Comparison of ENCODE assay signal across 25 cellular contexts in genomic region chr4:150212485-150212884, GRCh38.
DNase-seq lines count a peak whose midpoint lies in the region; ATAC-seq and TF ChIP-seq lines count a peak whose summit lies in the region.
"Had no signal": no experiment of that assay in that cellular context is flagged by ENCODE, and none has a peak within 500 bp of the region (broad histone marks: within the 10 kb centered on the region; RNA-seq: fewer than 3 reads in every experiment).

No MANE protein-coding gene starts in this region.

- H3K4me2 ChIP-seq in hepatocyte: no peak overlapping the region
- H3K4me2 ChIP-seq: BLaER1, SK-N-SH had no signal

- H3K27me3 Mint-ChIP-seq in chondrocyte (ENCODE audit: low read depth) (no peaks in the 10 kb centered on the region), mesothelial cell of epicardium (ENCODE audit: low read depth) (no peaks in the 10 kb centered on the region)
- H3K27me3 Mint-ChIP-seq in naive thymus-derived CD4-positive, alpha-beta T cell: peaks cover 5 to 17% (median 12%) of the 10 kb centered on the region in 5 donors
- H3K27me3 Mint-ChIP-seq: IgD-negative memory B cell had no signal

- POLR2A ChIA-PET in naive thymus-derived CD4-positive, alpha-beta T cell (lab: Charles Lee): no interaction called here

- H3K4me1 Mint-ChIP-seq in chondrocyte (ENCODE audit: low read depth) (peaks cover 47% of the 10 kb centered on the region), mesothelial cell of epicardium (peaks cover 66% of the 10 kb centered on the region)
- no peaks in the 10 kb centered on the region for H3K4me1 Mint-ChIP-seq in naive thymus-derived CD4-positive, alpha-beta T cell
- H3K4me1 Mint-ChIP-seq: CD4-positive, alpha-beta memory T cell had no signal

- H3K9me2 ChIP-seq in hepatocyte (replicated peaks; ENCODE audit: insufficient read depth): no peaks in the 10 kb centered on the region
- H3K9me2 ChIP-seq: SK-N-SH had no signal

- H3K36me3 ChIP-seq in left ventricle myocardium inferior (no peaks in the 10 kb centered on the region), right atrium auricular region (no peaks in the 10 kb centered on the region), brain microvascular endothelial cell (replicated peaks) (no peaks in the 10 kb centered on the region), hepatocyte (replicated peaks; ENCODE audit: insufficient read depth, low read depth) (no peaks in the 10 kb centered on the region)
- no peaks in the 10 kb centered on the region for H3K36me3 ChIP-seq in naive thymus-derived CD4-positive, alpha-beta T cell (ENCODE audit: control insufficient read depth in 2 of 3, insufficient read depth in 3 of 3, low read length in 3 of 3)
- H3K36me3 ChIP-seq: BLaER1, HAP-1 had no signal

- no peaks in the 10 kb centered on the region for H4K20me1 ChIP-seq in hepatocyte (ENCODE audit: insufficient read depth, poor library complexity, severe bottlenecking)
- H4K20me1 ChIP-seq: BLaER1 had no signal

- H3K27ac Mint-ChIP-seq in chondrocyte (ENCODE audit: unreplicated experiment) (peak overlapping the region; percentile 74), mesothelial cell of epicardium (peak overlapping the region; percentile 80)
- H3K27ac Mint-ChIP-seq in naive thymus-derived CD4-positive, alpha-beta T cell: no peak overlapping the region
- H3K27ac Mint-ChIP-seq: CD4-positive, alpha-beta memory T cell; IgD-negative memory B cell had no signal

- H3K4me3 Mint-ChIP-seq in chondrocyte (ENCODE audit: unreplicated experiment) (no peak overlapping the region), mesothelial cell of epicardium (no peak overlapping the region)
- H3K4me3 Mint-ChIP-seq in naive thymus-derived CD4-positive, alpha-beta T cell: no peak overlapping the region
- H3K4me3 Mint-ChIP-seq: CD4-positive, alpha-beta memory T cell; IgD-negative memory B cell had no signal

- H3K4me3 ChIP-seq in left ventricle myocardium inferior: no peak overlapping the region
- no peak overlapping the region for H3K4me3 ChIP-seq in right atrium auricular region
- no peak overlapping the region for H3K4me3 ChIP-seq in brain microvascular endothelial cell (ENCODE audit: low read depth, low read length)
- H3K4me3 ChIP-seq in naive thymus-derived CD4-positive, alpha-beta T cell (ENCODE audit: low read length): no peak overlapping the region
- no peak overlapping the region for H3K4me3 ChIP-seq in hepatocyte
- H3K4me3 ChIP-seq: BLaER1, HAP-1 had no signal

- peaks cover 58% of the 10 kb centered on the region for H3K4me1 ChIP-seq in left ventricle myocardium inferior
- peaks cover 0 to under 1% of the 10 kb centered on the region in 2 donors for H3K4me1 ChIP-seq in right atrium auricular region
- no peaks in the 10 kb centered on the region for H3K4me1 ChIP-seq in naive thymus-derived CD4-positive, alpha-beta T cell (ENCODE audit: control insufficient read depth in 2 of 2, insufficient read depth in 2 of 2, low read length in 2 of 2)
- peaks cover 6% of the 10 kb centered on the region for H3K4me1 ChIP-seq in hepatocyte (ENCODE audit: insufficient read depth)
- H3K4me1 ChIP-seq: BLaER1 had no signal

- no peak overlapping the region for H2AFZ ChIP-seq in hepatocyte

- ATAC-seq in naive thymus-derived CD4-positive, alpha-beta T cell: no peak

- intact Hi-C loops in left ventricle myocardium inferior (cut with micrococcal nuclease): no loop called here
- intact Hi-C loops in naive thymus-derived CD4-positive, alpha-beta T cell (cut with micrococcal nuclease): no loop called here

- H3K9me3 Mint-ChIP-seq in chondrocyte (ENCODE audit: low read depth) (no peaks in the 10 kb centered on the region), mesothelial cell of epicardium (no peaks in the 10 kb centered on the region)
- H3K9me3 Mint-ChIP-seq in naive thymus-derived CD4-positive, alpha-beta T cell: no peaks in the 10 kb centered on the region
- H3K9me3 Mint-ChIP-seq: CD4-positive, alpha-beta memory T cell; IgD-negative memory B cell had no signal

- H3K27me3 ChIP-seq in left ventricle myocardium inferior (ENCODE audit: low read depth): no peaks in the 10 kb centered on the region
- H3K27me3 ChIP-seq in right atrium auricular region: no peaks in the 10 kb centered on the region
- no peaks in the 10 kb centered on the region for H3K27me3 ChIP-seq in brain microvascular endothelial cell (replicated peaks)
- H3K27me3 ChIP-seq in naive thymus-derived CD4-positive, alpha-beta T cell (ENCODE audit: control insufficient read depth in 2 of 2, insufficient read depth in 2 of 2, low read length in 2 of 2): no peaks in the 10 kb centered on the region
- no peaks in the 10 kb centered on the region for H3K27me3 ChIP-seq in hepatocyte
- H3K27me3 ChIP-seq: BLaER1 had no signal

- in situ Hi-C loops in brain microvascular endothelial cell (cut with HindIII; ENCODE audit: low pct_ligation_motif_present, low sequenced_read_pairs): loop anchor here (25.0 kb wide), 1 partner anchor 200 kb away; no protein-coding TSS in a partner anchor

- H3K36me3 Mint-ChIP-seq in chondrocyte (ENCODE audit: low read depth) (peaks cover 3% of the 10 kb centered on the region), mesothelial cell of epicardium (peaks cover 10% of the 10 kb centered on the region)
- no peaks in the 10 kb centered on the region for H3K36me3 Mint-ChIP-seq in naive thymus-derived CD4-positive, alpha-beta T cell
- H3K36me3 Mint-ChIP-seq: CD4-positive, alpha-beta memory T cell; IgD-negative memory B cell had no signal

- TF ChIP-seq CTCF in left ventricle myocardium inferior (IDR thresholded peaks at IDR 0.05; ENCODE audit: borderline replicate concordance) (no peak), right atrium auricular region (IDR thresholded peaks at IDR 0.05) (no peak), chondrocyte (IDR thresholded peaks at IDR 0.05) (no peak), mesothelial cell of epicardium (IDR thresholded peaks at IDR 0.05; ENCODE audit: unreplicated experiment) (no peak), brain microvascular endothelial cell (IDR thresholded peaks at IDR 0.05; ENCODE audit: low read depth, low read length, missing control alignments) (no peak), hepatocyte (IDR thresholded peaks at IDR 0.05; ENCODE audit: poor library complexity) (no peak)

- H3K27ac ChIP-seq in left ventricle myocardium inferior (replicated peaks) (peak overlapping the region; percentile 29), right atrium auricular region (no peak overlapping the region), brain microvascular endothelial cell (no peak overlapping the region), hepatocyte (no peak overlapping the region)
- H3K27ac ChIP-seq in naive thymus-derived CD4-positive, alpha-beta T cell (ENCODE audit: low read depth, low read length): no peak overlapping the region
- H3K27ac ChIP-seq: BLaER1 had no signal

- no peak for DNase-seq in left ventricle myocardium inferior
- no peak for DNase-seq in right atrium auricular region (ENCODE audit: low spot score)
- no peak for DNase-seq in chondrocyte (ENCODE audit: low spot score)
- no peak for DNase-seq in mesothelial cell of epicardium (ENCODE audit: low spot score in 2 of 2, unreplicated experiment in 2 of 2)
- no peak for DNase-seq in brain microvascular endothelial cell
- no peak for DNase-seq in naive thymus-derived CD4-positive, alpha-beta T cell
- no peak for DNase-seq in amygdala (lab: John Stamatoyannopoulos, UW)
- no peak for DNase-seq in hepatocyte (ENCODE audit: low spot score)
- DNase-seq: 8988T; ACHN; CD4-positive, alpha-beta memory T cell; DMS53; GOT3; NCI-H1092; NCI-H1417 treated with DMSO at 0.1 percent for 48 hours; NCI-H187; NCI-H2081 treated with DMSO at 0.1 percent for 48 hours; NCI-H2171; NCI-H226; NCI-H510A; NCI-H69; SK-N-SH had no signal

- CTCF ChIA-PET in naive thymus-derived CD4-positive, alpha-beta T cell (lab: Charles Lee): no interaction called here

- H3K9me3 ChIP-seq in left ventricle myocardium inferior (replicated peaks): no peaks in the 10 kb centered on the region
- H3K9me3 ChIP-seq in right atrium auricular region: no peaks in the 10 kb centered on the region
- H3K9me3 ChIP-seq in naive thymus-derived CD4-positive, alpha-beta T cell (ENCODE audit: control insufficient read depth in 2 of 3, low read length in 3 of 3): no peaks in the 10 kb centered on the region
- no peaks in the 10 kb centered on the region for H3K9me3 ChIP-seq in hepatocyte (ENCODE audit: low read depth)
- H3K9me3 ChIP-seq: BLaER1, HAP-1, SK-N-SH had no signal

- H3K79me2 ChIP-seq in hepatocyte: no peaks in the 10 kb centered on the region

Comparison
In these comparisons a context has a peak if more than half of its experiments do, and no peak if none do; other contexts are left out.
1. H3K27ac Mint-ChIP-seq: peak in chondrocyte (single experiment) and mesothelial cell of epicardium (single experiment); none in naive thymus-derived CD4-positive, alpha-beta T cell (0 of 9).